In the genomic region with DNA sequence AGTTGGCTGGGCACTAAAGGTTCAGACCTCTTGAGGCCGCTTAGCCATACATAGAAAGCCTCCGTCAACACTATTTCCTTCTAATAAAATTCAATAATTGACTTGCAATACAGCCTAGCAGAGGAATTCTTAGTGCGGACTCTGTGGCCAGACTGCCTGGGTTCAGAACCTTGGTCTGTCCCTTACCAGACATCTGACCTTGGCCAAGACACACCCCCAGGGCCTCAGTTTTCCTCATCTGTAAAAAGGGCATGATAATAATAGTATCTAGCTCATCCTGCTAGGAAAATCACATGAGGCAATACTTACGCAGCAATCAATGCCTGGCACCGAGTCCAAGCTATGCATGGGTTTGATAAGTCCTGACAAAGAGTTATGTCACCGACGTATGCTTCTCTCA, we compare ENCODE assay signal across 40 cellular contexts.
"Had no signal": no experiment of that assay in that cellular context is flagged by ENCODE, and none has a peak within 500 bp of the region (broad histone marks: within the 10 kb centered on the region; RNA-seq: fewer than 3 reads in every experiment).

No MANE protein-coding gene starts in this region.

- H3K27me3 Mint-ChIP-seq: activated naive CD4-positive, alpha-beta T cell treated with anti-CD3 and anti-CD28 coated beads, Interleukin-2, amount 50 U/mL, for 24 hours; activated naive CD8-positive, alpha-beta T cell; activated T-cell treated with anti-CD3 and anti-CD28 coated beads, Interleukin-2, amount 50 U/mL, for 24 hours; activated T-helper 17 cell treated with anti-CD3 and anti-CD28 coated beads, Interleukin-2, amount 50 U/mL, for 72 hours; brain had no signal

- H3K4me3 Mint-ChIP-seq: activated naive CD4-positive, alpha-beta T cell treated with anti-CD3 and anti-CD28 coated beads for 36 hours; activated naive CD4-positive, alpha-beta T cell treated with anti-CD3 and anti-CD28 coated beads, Interleukin-2, amount 10 ng/mL, durations not matched to agents 7 days and 5 days; activated naive CD4-positive, alpha-beta T cell treated with anti-CD3 and anti-CD28 coated beads, Interleukin-2, amount 50 U/mL, for 24 hours; activated naive CD8-positive, alpha-beta T cell; activated naive CD8-positive, alpha-beta T cell treated with anti-CD3 and anti-CD28 coated beads for 36 hours; activated naive CD8-positive, alpha-beta T cell treated with anti-CD3 and anti-CD28 coated beads, Interleukin-2, amount 10 ng/mL, durations not matched to agents 7 days and 5 days; activated naive CD8-positive, alpha-beta T cell treated with anti-CD3 and anti-CD28 coated beads, Interleukin-2, amount 50 U/mL, for 24 hours; activated T-cell treated with anti-CD3 and anti-CD28 coated beads, Interleukin-2, amount 50 U/mL, for 24 hours; activated T-cell treated with anti-CD3 and anti-CD28 coated beads, Interleukin-2, amount 50 U/mL, for 4 hours; activated T-cell treated with anti-CD3 and anti-CD28 coated beads, Interleukin-2, amount 50 U/mL, for 72 hours; activated T-helper 1 cell treated with anti-CD3 and anti-CD28 coated beads, Interleukin-12 subunit alpha, Interleukin-12 subunit beta, Interleukin-2, Interleukin-4 antibody, amounts not matched to agents 30 ng/mL and 10 ng/mL and 1 ng/mL, durations not matched to agents 14 hours and 24 hours and 36 hours; activated T-helper 17 cell treated with anti-CD3 and anti-CD28 coated beads, Interleukin-2, amount 50 U/mL, for 72 hours; brain; central memory CD8-positive, alpha-beta T cell had no signal

- DNase-seq: activated effector memory CD4-positive, alpha-beta T cell treated with anti-CD3 and anti-CD28 coated beads, Interleukin-2, amount 50 U/mL, for 16 hours; activated effector memory CD4-positive, alpha-beta T cell treated with Interleukin-2 at 50 U/mL for 16 hours; activated gamma-delta T cell; activated gamma-delta T cell treated with Interleukin-2 at 50 U/mL for 16 hours; activated naive CD4-positive, alpha-beta T cell; activated naive CD4-positive, alpha-beta T cell treated with anti-CD3 and anti-CD28 coated beads for 36 hours; activated naive CD4-positive, alpha-beta T cell treated with anti-CD3 and anti-CD28 coated beads, Interleukin-2, amount 10 ng/mL, durations not matched to agents 7 days and 5 days; activated naive CD4-positive, alpha-beta T cell treated with anti-CD3 and anti-CD28 coated beads, Interleukin-2, amount 50 U/mL, for 16 hours; activated naive CD4-positive, alpha-beta T cell treated with Interleukin-2 at 50 U/mL for 16 hours; activated naive CD8-positive, alpha-beta T cell treated with anti-CD3 and anti-CD28 coated beads for 36 hours; activated naive CD8-positive, alpha-beta T cell treated with anti-CD3 and anti-CD28 coated beads, Interleukin-2, amount 10 ng/mL, durations not matched to agents 7 days and 5 days; activated naive CD8-positive, alpha-beta T cell treated with anti-CD3 and anti-CD28 coated beads, Interleukin-2, amount 50 U/mL, for 24 hours; activated T-cell treated with anti-CD3 and anti-CD28 coated beads, Interleukin-2, amount 50 U/mL, for 1 hour; activated T-cell treated with anti-CD3 and anti-CD28 coated beads, Interleukin-2, amount 50 U/mL, for 24 hours; activated T-cell treated with anti-CD3 and anti-CD28 coated beads, Interleukin-2, amount 50 U/mL, for 4 hours; activated T-cell treated with anti-CD3 and anti-CD28 coated beads, Interleukin-2, amount 50 U/mL, for 48 hours; activated T-cell treated with anti-CD3 and anti-CD28 coated beads, Interleukin-2, amount 50 U/mL, for 72 hours; adrenal gland; amniotic stem cell; amygdala; anterior cingulate cortex; aorta; body of pancreas; brain microvascular endothelial cell; caudate nucleus; central memory CD4-positive, alpha-beta T cell; cerebellar nuclear complex had no signal

- H3K9me3 ChIP-seq: adrenal gland, ascending aorta, body of pancreas, breast epithelium had no signal

- H3K9me3 Mint-ChIP-seq: activated naive CD4-positive, alpha-beta T cell treated with anti-CD3 and anti-CD28 coated beads for 36 hours; activated naive CD4-positive, alpha-beta T cell treated with anti-CD3 and anti-CD28 coated beads, Interleukin-2, amount 10 ng/mL, durations not matched to agents 7 days and 5 days; activated naive CD4-positive, alpha-beta T cell treated with anti-CD3 and anti-CD28 coated beads, Interleukin-2, amount 50 U/mL, for 24 hours; activated naive CD4-positive, alpha-beta T cell treated with anti-CD3 and anti-CD28 coated beads, Interleukin-2, amount 50 U/mL, for 72 hours; activated naive CD8-positive, alpha-beta T cell treated with anti-CD3 and anti-CD28 coated beads for 36 hours; activated naive CD8-positive, alpha-beta T cell treated with anti-CD3 and anti-CD28 coated beads, Interleukin-2, amount 10 ng/mL, durations not matched to agents 7 days and 5 days; activated naive CD8-positive, alpha-beta T cell treated with anti-CD3 and anti-CD28 coated beads, Interleukin-2, amount 50 U/mL, for 24 hours; activated T-cell treated with anti-CD3 and anti-CD28 coated beads, Interleukin-2, amount 50 U/mL, for 24 hours; activated T-cell treated with anti-CD3 and anti-CD28 coated beads, Interleukin-2, amount 50 U/mL, for 4 hours; activated T-cell treated with anti-CD3 and anti-CD28 coated beads, Interleukin-2, amount 50 U/mL, for 72 hours; activated T-helper 1 cell treated with anti-CD3 and anti-CD28 coated beads, Interleukin-12 subunit alpha, Interleukin-12 subunit beta, Interleukin-2, Interleukin-4 antibody, amounts not matched to agents 30 ng/mL and 10 ng/mL and 1 ng/mL, durations not matched to agents 14 hours and 24 hours and 36 hours; activated T-helper 17 cell treated with anti-CD3 and anti-CD28 coated beads, Interleukin-2, amount 50 U/mL, for 72 hours; activated T-helper 2 cell treated with anti-CD3 and anti-CD28 coated beads, Interferon-gamma antibody, Interleukin-2, Interleukin-4, amounts not matched to agents 10 μg/mL and 5 μg/mL and 100 μg/mL, durations not matched to agents 14 hours and 24 hours and 36 hours; central memory CD8-positive, alpha-beta T cell had no signal

- H3K4me1 ChIP-seq: adrenal gland, ascending aorta, body of pancreas, breast epithelium had no signal

- H3K27ac Mint-ChIP-seq: activated naive CD4-positive, alpha-beta T cell treated with anti-CD3 and anti-CD28 coated beads for 36 hours; activated naive CD4-positive, alpha-beta T cell treated with anti-CD3 and anti-CD28 coated beads, Interleukin-2, amount 10 ng/mL, durations not matched to agents 7 days and 5 days; activated naive CD4-positive, alpha-beta T cell treated with anti-CD3 and anti-CD28 coated beads, Interleukin-2, amount 50 U/mL, for 24 hours; activated naive CD4-positive, alpha-beta T cell treated with anti-CD3 and anti-CD28 coated beads, Interleukin-2, amount 50 U/mL, for 72 hours; activated naive CD8-positive, alpha-beta T cell; activated naive CD8-positive, alpha-beta T cell treated with anti-CD3 and anti-CD28 coated beads for 36 hours; activated naive CD8-positive, alpha-beta T cell treated with anti-CD3 and anti-CD28 coated beads, Interleukin-2, amount 10 ng/mL, durations not matched to agents 7 days and 5 days; activated naive CD8-positive, alpha-beta T cell treated with anti-CD3 and anti-CD28 coated beads, Interleukin-2, amount 50 U/mL, for 24 hours; activated T-cell treated with anti-CD3 and anti-CD28 coated beads, Interleukin-2, amount 50 U/mL, for 24 hours; activated T-cell treated with anti-CD3 and anti-CD28 coated beads, Interleukin-2, amount 50 U/mL, for 72 hours; activated T-helper 1 cell treated with anti-CD3 and anti-CD28 coated beads, Interleukin-12 subunit alpha, Interleukin-12 subunit beta, Interleukin-2, Interleukin-4 antibody, amounts not matched to agents 30 ng/mL and 10 ng/mL and 1 ng/mL, durations not matched to agents 14 hours and 24 hours and 36 hours; activated T-helper 17 cell treated with anti-CD3 and anti-CD28 coated beads, Interleukin-2, amount 50 U/mL, for 72 hours; activated T-helper 2 cell treated with anti-CD3 and anti-CD28 coated beads, Interferon-gamma antibody, Interleukin-2, Interleukin-4, amounts not matched to agents 10 μg/mL and 5 μg/mL and 100 μg/mL, durations not matched to agents 14 hours and 24 hours and 36 hours; brain had no signal

- FAIRE-seq: astrocyte, bronchial epithelial cell had no signal

- ATAC-seq: activated naive CD4-positive, alpha-beta T cell treated with anti-CD3 and anti-CD28 coated beads, Interleukin-2, amount 50 U/mL, for 72 hours; activated naive CD8-positive, alpha-beta T cell treated with anti-CD3 and anti-CD28 coated beads, Interleukin-2, amount 50 U/mL, for 24 hours; activated T-cell treated with anti-CD3 and anti-CD28 coated beads, Interleukin-2, amount 50 U/mL, for 4 hours; activated T-cell treated with anti-CD3 and anti-CD28 coated beads, Interleukin-2, amount 50 U/mL, for 72 hours; activated T-helper 17 cell treated with anti-CD3 and anti-CD28 coated beads, Interleukin-2, amount 50 U/mL, for 72 hours; body of pancreas had no signal

- H3K36me3 Mint-ChIP-seq: activated naive CD4-positive, alpha-beta T cell treated with anti-CD3 and anti-CD28 coated beads, Interleukin-2, amount 50 U/mL, for 24 hours; activated naive CD4-positive, alpha-beta T cell treated with anti-CD3 and anti-CD28 coated beads, Interleukin-2, amount 50 U/mL, for 72 hours; activated naive CD8-positive, alpha-beta T cell; activated naive CD8-positive, alpha-beta T cell treated with anti-CD3 and anti-CD28 coated beads for 36 hours; activated naive CD8-positive, alpha-beta T cell treated with anti-CD3 and anti-CD28 coated beads, Interleukin-2, amount 10 ng/mL, durations not matched to agents 7 days and 5 days; brain had no signal

- H3K36me3 ChIP-seq: adrenal gland, ascending aorta, brain microvascular endothelial cell, breast epithelium, cardiac muscle cell had no signal

- H3K27me3 ChIP-seq: adrenal gland, ascending aorta, body of pancreas, brain microvascular endothelial cell, breast epithelium, cardiac muscle cell had no signal

- H3K27ac ChIP-seq: adrenal gland, ascending aorta, body of pancreas, brain microvascular endothelial cell, breast epithelium, cardiac muscle cell had no signal

- H3K4me3 ChIP-seq: adrenal gland, ascending aorta, body of pancreas, breast epithelium, cardiac muscle cell had no signal
